In genomic region chr10:112369495-112370423, GRCh38 we compare ENCODE assay signal across 12 cellular contexts. TPM values are rescaled to one million over a fixed set of nuclear protein-coding genes. Genes with fewer than 3 reads are reported as not detected.
DNase-seq lines count a peak whose midpoint lies in the region; ATAC-seq and TF ChIP-seq lines count a peak whose summit lies in the region.
"Had no signal": no experiment of that assay in that cellular context is flagged by ENCODE, and none has a peak within 500 bp of the region (broad histone marks: within the 10 kb centered on the region; RNA-seq: fewer than 3 reads in every experiment).

No MANE protein-coding gene starts in this region.

- H3K4me1 Mint-ChIP-seq in activated naive CD4-positive, alpha-beta T cell treated with anti-CD3 and anti-CD28 coated beads for 36 hours (ENCODE audit: low read depth): peaks cover 11% of the 10 kb centered on the region
- H3K4me1 Mint-ChIP-seq in T-cell: peaks cover 25 to 40% (median 33%) of the 10 kb centered on the region in 3 donors
- H3K4me1 Mint-ChIP-seq in T-helper 2 cell treated with Interferon-gamma antibody and Interleukin-4, amounts not matched to agents 5 μg/mL and 100 μg/mL, for 36 hours (ENCODE audit: low read depth): peaks cover 15% of the 10 kb centered on the region

- DNase-seq in activated naive CD4-positive, alpha-beta T cell treated with Interleukin-2 at 50 U/mL for 16 hours: peak; percentile 29
- no peak for DNase-seq in activated naive CD4-positive, alpha-beta T cell treated with anti-CD3 and anti-CD28 coated beads for 36 hours
- peak in 19 of 34 experiments; percentile 11 to 45 (median 29) for DNase-seq in T-cell
- peak; percentile 52 to 70 for DNase-seq in vagina (ENCODE audit: extremely low spot score in 2 of 2)
- DNase-seq in T-helper 2 cell treated with Interferon-gamma antibody and Interleukin-4, amounts not matched to agents 5 μg/mL and 100 μg/mL, for 36 hours (ENCODE audit: low spot score): no peak
- no peak for DNase-seq in DMS 273 (lab: John Stamatoyannopoulos, UW; ENCODE audit: unreplicated experiment)
- no peak for DNase-seq in dermis blood vessel endothelial cell
- DNase-seq: SIG-M5; sigmoid colon; stimulated activated naive CD4-positive, alpha-beta T cell had no signal

- H3K27ac ChIP-seq in vagina: no peak overlapping the region
- H3K27ac ChIP-seq: sigmoid colon had no signal

- H3K36me3 Mint-ChIP-seq in activated naive CD4-positive, alpha-beta T cell treated with anti-CD3 and anti-CD28 coated beads for 36 hours (ENCODE audit: low read depth): no peaks in the 10 kb centered on the region
- no peaks in the 10 kb centered on the region for H3K36me3 Mint-ChIP-seq in T-cell
- no peaks in the 10 kb centered on the region for H3K36me3 Mint-ChIP-seq in T-helper 2 cell treated with Interferon-gamma antibody and Interleukin-4, amounts not matched to agents 5 μg/mL and 100 μg/mL, for 36 hours (ENCODE audit: low read depth)

- H3K27ac Mint-ChIP-seq in activated naive CD4-positive, alpha-beta T cell treated with anti-CD3 and anti-CD28 coated beads for 36 hours: no peak overlapping the region
- peak overlapping the region; percentile 80 to 82 for H3K27ac Mint-ChIP-seq in T-cell
- no peak overlapping the region for H3K27ac Mint-ChIP-seq in T-helper 2 cell treated with Interferon-gamma antibody and Interleukin-4, amounts not matched to agents 5 μg/mL and 100 μg/mL, for 36 hours
- H3K27ac Mint-ChIP-seq: activated T-helper 2 cell treated with anti-CD3 and anti-CD28 coated beads, Interferon-gamma antibody, Interleukin-2, Interleukin-4, amounts not matched to agents 10 μg/mL and 5 μg/mL and 100 μg/mL, durations not matched to agents 14 hours and 24 hours and 36 hours had no signal

- peaks cover 2% of the 10 kb centered on the region for H3K27me3 Mint-ChIP-seq in activated naive CD4-positive, alpha-beta T cell treated with anti-CD3 and anti-CD28 coated beads for 36 hours (ENCODE audit: low read depth)
- no peaks in the 10 kb centered on the region for H3K27me3 Mint-ChIP-seq in T-cell
- H3K27me3 Mint-ChIP-seq in T-helper 2 cell treated with Interferon-gamma antibody and Interleukin-4, amounts not matched to agents 5 μg/mL and 100 μg/mL, for 36 hours (ENCODE audit: low read depth): no peaks in the 10 kb centered on the region

- intact Hi-C loops in activated naive CD4-positive, alpha-beta T cell treated with anti-CD3 and anti-CD28 coated beads for 36 hours (cut with micrococcal nuclease): no loop called here
- intact Hi-C loops in vagina (cut with DNase I): loop anchor here (5.0 kb wide), 1 partner anchor 483 kb away; no protein-coding TSS in a partner anchor

- no peaks in the 10 kb centered on the region for H3K27me3 ChIP-seq in vagina
- H3K27me3 ChIP-seq: sigmoid colon had no signal

- no peak overlapping the region for H3K4me3 ChIP-seq in vagina
- H3K4me3 ChIP-seq: sigmoid colon had no signal

- no peak overlapping the region for H3K4me3 Mint-ChIP-seq in activated naive CD4-positive, alpha-beta T cell treated with anti-CD3 and anti-CD28 coated beads for 36 hours
- H3K4me3 Mint-ChIP-seq in T-cell: no peak overlapping the region
- H3K4me3 Mint-ChIP-seq in T-helper 2 cell treated with Interferon-gamma antibody and Interleukin-4, amounts not matched to agents 5 μg/mL and 100 μg/mL, for 36 hours: no peak overlapping the region

- CTCF ChIA-PET in activated naive CD4-positive, alpha-beta T cell treated with anti-CD3 and anti-CD28 coated beads for 36 hours (lab: Charles Lee): interaction anchor here (0.5 to 0.7 kb wide), 3 partner anchors 47 to 230 kb away, joined by 3 to 5 read pairs (median 3); no protein-coding TSS in a partner anchor
- CTCF ChIA-PET in T-cell (lab: Charles Lee): interaction anchor here in 1 of 2 donors (0.6 kb wide), 1 partner anchor 12 kb away, joined by 5 read pairs; no protein-coding TSS in a partner anchor

- ATAC-seq in HG02763 (IDR thresholded peaks at IDR 0.05; ENCODE audit: unreplicated experiment): peak; percentile 91
- peak; percentile 73 to 91 (median 83) for ATAC-seq in T-cell (replicated peaks in 1 of 4)

- H3K9me3 Mint-ChIP-seq in activated naive CD4-positive, alpha-beta T cell treated with anti-CD3 and anti-CD28 coated beads for 36 hours: no peaks in the 10 kb centered on the region
- no peaks in the 10 kb centered on the region for H3K9me3 Mint-ChIP-seq in T-cell
- H3K9me3 Mint-ChIP-seq in T-helper 2 cell treated with Interferon-gamma antibody and Interleukin-4, amounts not matched to agents 5 μg/mL and 100 μg/mL, for 36 hours: no peaks in the 10 kb centered on the region
- H3K9me3 Mint-ChIP-seq: activated T-helper 2 cell treated with anti-CD3 and anti-CD28 coated beads, Interferon-gamma antibody, Interleukin-2, Interleukin-4, amounts not matched to agents 10 μg/mL and 5 μg/mL and 100 μg/mL, durations not matched to agents 14 hours and 24 hours and 36 hours had no signal

- H3K4me1 ChIP-seq in vagina: no peaks in the 10 kb centered on the region
- H3K4me1 ChIP-seq: sigmoid colon had no signal

- H3K9me3 ChIP-seq in vagina: no peaks in the 10 kb centered on the region
- H3K9me3 ChIP-seq: sigmoid colon had no signal

- POLR2A ChIA-PET in T-cell (lab: Charles Lee): no interaction called here

- TF ChIP-seq POLR2A in vagina (IDR thresholded peaks at IDR 0.05): no peak

- H3K36me3 ChIP-seq in vagina: no peaks in the 10 kb centered on the region
- H3K36me3 ChIP-seq: sigmoid colon had no signal

- no peak for TF ChIP-seq CTCF in vagina (IDR thresholded peaks at IDR 0.05)

RNA-seq across cellular contexts. Expression of gene ACSL5, which starts 4.2 kb away (rescaled TPM):
- 10 to 100 TPM; 22.1 to 22.9 TPM for total RNA-seq in activated naive CD4-positive, alpha-beta T cell treated with anti-CD3 and anti-CD28 coated beads for 36 hours
- total RNA-seq in T-cell (10 to 100 TPM; 36.0 to 48.9 (median 39.9) TPM), vagina (8.3 TPM), dermis blood vessel endothelial cell (64.2 and 66.1 TPM in 2 replicates)

Comparison
In these comparisons a context has a peak if more than half of its experiments do, and no peak if none do; other contexts are left out.
1. DNase-seq: peak in activated naive CD4-positive, alpha-beta T cell treated with Interleukin-2 at 50 U/mL for 16 hours (single experiment), T-cell (19 of 34) and vagina (2 of 2); none in activated naive CD4-positive, alpha-beta T cell treated with anti-CD3 and anti-CD28 coated beads for 36 hours (single experiment), T-helper 2 cell treated with Interferon-gamma antibody and Interleukin-4, amounts not matched to agents 5 μg/mL and 100 μg/mL, for 36 hours (single experiment), DMS 273 (single experiment) and dermis blood vessel endothelial cell (single experiment).
2. H3K27ac Mint-ChIP-seq: peak in T-cell (2 of 2); none in activated naive CD4-positive, alpha-beta T cell treated with anti-CD3 and anti-CD28 coated beads for 36 hours (single experiment) and T-helper 2 cell treated with Interferon-gamma antibody and Interleukin-4, amounts not matched to agents 5 μg/mL and 100 μg/mL, for 36 hours (single experiment).